In the genomic region with DNA sequence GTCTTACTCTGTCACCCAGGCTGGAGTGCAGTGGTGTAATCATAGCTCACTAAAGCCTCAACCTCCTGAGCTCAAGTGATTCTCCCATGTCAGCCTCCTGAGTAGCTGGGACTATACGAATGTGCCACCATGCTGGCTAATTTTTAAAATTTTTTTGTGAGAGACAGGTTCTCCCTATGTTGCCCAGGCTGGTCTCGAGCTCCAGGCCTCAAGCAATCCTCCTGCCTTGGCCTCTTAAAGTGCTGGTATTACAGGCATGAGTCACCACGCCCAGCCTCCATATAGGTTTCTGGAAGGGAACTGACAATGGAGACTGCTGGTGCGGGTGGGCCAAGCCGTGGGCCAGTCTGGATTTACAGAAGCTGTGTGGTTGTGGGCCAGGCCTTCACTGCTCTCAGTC, we compare ENCODE assay signal across 17 cellular contexts.
DNase-seq lines count a peak whose midpoint lies in the region; ATAC-seq and TF ChIP-seq lines count a peak whose summit lies in the region.
"Had no signal": no experiment of that assay in that cellular context is flagged by ENCODE, and none has a peak within 500 bp of the region (broad histone marks: within the 10 kb centered on the region; RNA-seq: fewer than 3 reads in every experiment).

No MANE protein-coding gene starts in this region.

- H3K9me3 ChIP-seq in neuronal stem cell (replicated peaks in 1 of 2; ENCODE audit: control insufficient read depth in 2 of 2, insufficient read depth in 1 of 2, low read depth in 1 of 2, low read length in 2 of 2) (peaks cover 0 to 2% of the 10 kb centered on the region in 2 donors), upper lobe of right lung (no peaks in the 10 kb centered on the region)
- H3K9me3 ChIP-seq: BLaER1 had no signal

- no peak overlapping the region for H2BK15ac ChIP-seq in neuronal stem cell (ENCODE audit: low read length)

- H3K4me3 ChIP-seq in neuronal stem cell (ENCODE audit: low read length in 2 of 2) (no peak overlapping the region), upper lobe of right lung (no peak overlapping the region)
- H3K4me3 ChIP-seq: BLaER1, GM23248 had no signal

- H3K27ac ChIP-seq in neuronal stem cell (replicated peaks; ENCODE audit: low read length) (no peak overlapping the region), upper lobe of right lung (no peak overlapping the region)
- H3K27ac ChIP-seq: 22Rv1, BLaER1, C4-2B, GM23248 had no signal

- ATAC-seq in upper lobe of right lung = no peak
- no peak for ATAC-seq in GM21619 (IDR thresholded peaks at IDR 0.05; ENCODE audit: unreplicated experiment)
- ATAC-seq: HCT116 had no signal

- DNase-seq in activated effector memory CD4-positive, alpha-beta T cell treated with anti-CD3 and anti-CD28 coated beads, Interleukin-2, amount 50 U/mL, for 16 hours = peak; percentile 31
- DNase-seq in activated effector memory CD4-positive, alpha-beta T cell treated with Interleukin-2 at 50 U/mL for 16 hours = no peak
- DNase-seq in neuronal stem cell (ENCODE audit: low spot score) = no peak
- DNase-seq in upper lobe of right lung = peak; percentile 54
- no peak for DNase-seq in NK-92 (lab: John Stamatoyannopoulos, UW; ENCODE audit: unreplicated experiment)
- DNase-seq: CD4-positive, alpha-beta T cell; CD8-positive, alpha-beta memory T cell; DMS 273 treated with DMSO at 0.1 percent for 48 hours; DMS79; GM23248; H9; HFFc6 had no signal

- no peaks in the 10 kb centered on the region for H3K79me1 ChIP-seq in neuronal stem cell (ENCODE audit: low read depth, low read length)

- H3K4ac ChIP-seq in neuronal stem cell (ENCODE audit: low read length) = no peak overlapping the region

- H2BK12ac ChIP-seq in neuronal stem cell (ENCODE audit: low read length) = no peak overlapping the region

- peak overlapping the region; percentile 49 for H2AK5ac ChIP-seq in neuronal stem cell (ENCODE audit: low read depth, low read length)

- H3K4me1 ChIP-seq in neuronal stem cell (ENCODE audit: control insufficient read depth in 2 of 2, insufficient read depth in 1 of 2, low read depth in 1 of 2, low read length in 2 of 2) (peaks cover 10 to 12% of the 10 kb centered on the region in 2 donors), upper lobe of right lung (no peaks in the 10 kb centered on the region)

- peak overlapping the region; percentile 95 for H2AFZ ChIP-seq in neuronal stem cell (ENCODE audit: low read length)
- H2AFZ ChIP-seq: GM23248 had no signal

- H4K91ac ChIP-seq in neuronal stem cell (ENCODE audit: low read depth, low read length, poor library complexity) = no peak overlapping the region

- H3K14ac ChIP-seq in neuronal stem cell (ENCODE audit: low read length) = no peak overlapping the region

- H3K23ac ChIP-seq in neuronal stem cell (ENCODE audit: low read depth, low read length, poor library complexity) = no peak overlapping the region

- intact Hi-C loops in upper lobe of right lung (cut with DNase I) = no loop called here

- H3K36me3 ChIP-seq in neuronal stem cell (replicated peaks in 1 of 2; ENCODE audit: control insufficient read depth in 2 of 2, insufficient read depth in 2 of 2, low read length in 2 of 2) (no peaks in the 10 kb centered on the region), upper lobe of right lung (no peaks in the 10 kb centered on the region)
- H3K36me3 ChIP-seq: BLaER1 had no signal

- no peak overlapping the region for H2BK120ac ChIP-seq in neuronal stem cell (ENCODE audit: low read depth, low read length)

- H4K8ac ChIP-seq in neuronal stem cell (ENCODE audit: low read depth, low read length) = no peak overlapping the region

- WGBS in neuronal stem cell (ENCODE audit: extremely low coverage in 2 of 2, insufficient read length in 2 of 2, insufficient replicate concordance in 1 of 2), 2 donors = no CpG with 5 or more reads among the region's 5 CpGs

- H3K9ac ChIP-seq in neuronal stem cell (ENCODE audit: low read depth, low read length, poor library complexity) = no peak overlapping the region
- H3K9ac ChIP-seq: BLaER1, GM23248 had no signal

- H3K4me2 ChIP-seq in neuronal stem cell (ENCODE audit: insufficient read depth, low read length, poor library complexity, severe bottlenecking) = no peak overlapping the region
- H3K4me2 ChIP-seq: BLaER1 had no signal

- peak overlapping the region; percentile 32 for H3K18ac ChIP-seq in neuronal stem cell (ENCODE audit: low read length)

- H3K27me3 ChIP-seq in neuronal stem cell (ENCODE audit: control insufficient read depth in 3 of 3, insufficient read depth in 3 of 3, low read depth in 1 of 3, low read length in 3 of 3) = no peaks in the 10 kb centered on the region
- H3K27me3 ChIP-seq in upper lobe of right lung = no peaks in the 10 kb centered on the region
- H3K27me3 ChIP-seq: BLaER1 had no signal

- H2BK5ac ChIP-seq in neuronal stem cell (ENCODE audit: low read length) = no peak overlapping the region

- no peak for TF ChIP-seq CTCF in upper lobe of right lung (IDR thresholded peaks at IDR 0.05)

Comparison
In these comparisons a context has a peak if more than half of its experiments do, and no peak if none do; other contexts are left out.
1. DNase-seq: peak in activated effector memory CD4-positive, alpha-beta T cell treated with anti-CD3 and anti-CD28 coated beads, Interleukin-2, amount 50 U/mL, for 16 hours (single experiment) and upper lobe of right lung (single experiment); none in activated effector memory CD4-positive, alpha-beta T cell treated with Interleukin-2 at 50 U/mL for 16 hours (single experiment), neuronal stem cell (single experiment) and NK-92 (single experiment).